ENCODE assay signal across 21 cellular contexts in the genomic region with DNA sequence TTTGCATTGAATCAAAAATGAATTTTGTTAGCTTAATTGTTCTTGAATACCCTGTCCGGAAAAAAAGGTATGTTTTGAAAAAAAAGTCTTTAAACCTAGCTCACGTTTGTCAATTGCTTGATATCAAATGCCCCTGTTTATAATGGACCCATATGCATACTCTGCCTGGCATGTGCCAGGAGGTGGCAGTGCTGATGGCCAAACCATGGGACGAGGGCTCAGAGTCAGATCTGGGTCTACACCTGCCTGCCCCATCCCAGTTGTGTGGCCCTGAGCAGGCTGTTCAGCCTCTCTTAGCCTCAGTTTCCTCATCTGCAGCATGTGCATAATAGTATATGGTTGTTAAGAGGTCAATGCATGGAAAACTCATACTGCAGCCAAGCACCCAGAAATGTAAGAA. TPM values are rescaled to one million over a fixed set of nuclear protein-coding genes. Genes with fewer than 3 reads are reported as not detected.
DNase-seq lines count a peak whose midpoint lies in the region; FAIRE-seq and TF ChIP-seq lines count a peak whose summit lies in the region.
"Had no signal": no experiment of that assay in that cellular context is flagged by ENCODE, and none has a peak within 500 bp of the region (broad histone marks: within the 10 kb centered on the region; RNA-seq: fewer than 3 reads in every experiment).

No MANE protein-coding gene starts in this region.

- no peaks in the 10 kb centered on the region for H3K9me2 ChIP-seq in OCI-LY1 (ENCODE audit: low read depth, low read length)

- TF ChIP-seq CTCF in GM12872 (IDR thresholded peaks at IDR 0.05; ENCODE audit: insufficient read depth, low read depth, low read length) (peak; percentile 30; the same call in 2 of the 3 replicates), OCI-LY1 (IDR thresholded peaks at IDR 0.05; ENCODE audit: low read length) (peak; percentile 54), epithelial cell of proximal tubule (conservative IDR thresholded peaks at IDR 0.05; ENCODE audit: low read depth, low read length) (peak; percentile 37), RWPE1 (conservative IDR thresholded peaks at IDR 0.05; ENCODE audit: low read depth) (no peak; the same call in 1 of the 2 replicates)

- 0 out of 2 replicates have a peak, but pooled peaks cover 4% of the 10 kb centered on the region for H3K79me2 ChIP-seq in OCI-LY1 (ENCODE audit: insufficient read depth, low read length)

- H3K27ac ChIP-seq in OCI-LY1 (ENCODE audit: low read depth, low read length, poor library complexity, severe bottlenecking), result peak overlapping the region; percentile 17
- H3K27ac ChIP-seq in RWPE1, result no peak overlapping the region
- H3K27ac ChIP-seq: adrenal gland, C4-2B, PC-9, psoas muscle had no signal

- POLR2A ChIA-PET in RWPE1 (lab: Yijun Ruan, JAX; ENCODE audit: low non-redundant PET), result no interaction called here

- H3K4me3 ChIP-seq in OCI-LY1 (ENCODE audit: low read depth, low read length, poor library complexity, severe bottlenecking) (no peak overlapping the region), epithelial cell of proximal tubule (ENCODE audit: low read depth, low read length) (no peak overlapping the region)
- H3K4me3 ChIP-seq: adrenal gland, GM23338, PC-9, psoas muscle had no signal

- H3K9me3 ChIP-seq in OCI-LY1 (ENCODE audit: low read length), result no peaks in the 10 kb centered on the region
- H3K9me3 ChIP-seq: adrenal gland, psoas muscle had no signal

- H3F3A ChIP-seq in OCI-LY1 (ENCODE audit: insufficient read depth, low read length), result no peaks in the 10 kb centered on the region

- peaks cover 43% of the 10 kb centered on the region for H3K36me3 ChIP-seq in OCI-LY1 (ENCODE audit: insufficient read depth, low read length)
- H3K36me3 ChIP-seq: adrenal gland had no signal

- no peak for FAIRE-seq in GM19239 (lab: Jason Lieb, UNC)
- FAIRE-seq: GM12892 had no signal

- CTCF ChIA-PET in RWPE1 (lab: Yijun Ruan, JAX), result no interaction called here

- no peak overlapping the region for H3K4me2 ChIP-seq in OCI-LY1 (ENCODE audit: low read length)
- H3K4me2 ChIP-seq: GM23338, PC-9 had no signal

- DNase-seq in D341Med (ENCODE audit: low spot score) (peak; percentile 46), epithelial cell of proximal tubule (ENCODE audit: low read depth) (no peak), mucosa of gallbladder (ENCODE audit: low spot score) (no peak), RWPE1 (ENCODE audit: low spot score) (no peak), amniotic stem cell (lab: John Stamatoyannopoulos, UW) (no peak), GM19239 (ENCODE audit: insufficient read length, low spot score) (no peak)
- DNase-seq: adrenal gland; DMS79; KG1; natural killer cell; NCI-H1417; PC-9; psoas muscle; stimulated activated CD4-positive, alpha-beta T cell treated with anti-CD3 and anti-CD28 coated beads, Interleukin-12 subunit alpha, Interleukin-12 subunit beta, amount 100 ng/mL, for 4 hours; stimulated activated naive CD4-positive, alpha-beta T cell treated with Interleukin-2 at 50 U/mL for 16 hours; SW 1271 had no signal

- no peaks in the 10 kb centered on the region for H3K27me3 ChIP-seq in OCI-LY1 (ENCODE audit: insufficient read depth, low read length)
- H3K27me3 ChIP-seq: adrenal gland had no signal

- peaks cover 36% of the 10 kb centered on the region for H3K4me1 ChIP-seq in OCI-LY1 (ENCODE audit: insufficient read depth, low read length, severe bottlenecking)

- H4K20me1 ChIP-seq in OCI-LY1 (ENCODE audit: insufficient read depth, low read length), result no peaks in the 10 kb centered on the region

- H2AFZ ChIP-seq in OCI-LY1 (ENCODE audit: low read length), result no peak overlapping the region
- H2AFZ ChIP-seq: GM23338, PC-9 had no signal

- no peak overlapping the region for H3K9ac ChIP-seq in OCI-LY1 (ENCODE audit: low read length)

RNA-seq across cellular contexts. Expression of gene PRKCD, which starts 38.8 kb away (rescaled TPM):
- 4.0 and 9.3 TPM in 2 replicates for total RNA-seq in epithelial cell of proximal tubule
- 103 TPM for total RNA-seq in mucosa of gallbladder

RNA-seq across cellular contexts. Expression of gene TKT, which starts 56.0 kb away (rescaled TPM):
- 403 and 614 TPM in 2 replicates for total RNA-seq in epithelial cell of proximal tubule
- 396 TPM for total RNA-seq in mucosa of gallbladder

Comparison
In these comparisons a context has a peak if more than half of its experiments do, and no peak if none do; other contexts are left out.
1. RNA of gene PRKCD, which starts 38.8 kb away (total RNA-seq): 103 TPM in mucosa of gallbladder (single experiment); 4.0 to 9.3 TPM in epithelial cell of proximal tubule; every median in the first group is over 10 times any median in the second.